In the genomic region with DNA sequence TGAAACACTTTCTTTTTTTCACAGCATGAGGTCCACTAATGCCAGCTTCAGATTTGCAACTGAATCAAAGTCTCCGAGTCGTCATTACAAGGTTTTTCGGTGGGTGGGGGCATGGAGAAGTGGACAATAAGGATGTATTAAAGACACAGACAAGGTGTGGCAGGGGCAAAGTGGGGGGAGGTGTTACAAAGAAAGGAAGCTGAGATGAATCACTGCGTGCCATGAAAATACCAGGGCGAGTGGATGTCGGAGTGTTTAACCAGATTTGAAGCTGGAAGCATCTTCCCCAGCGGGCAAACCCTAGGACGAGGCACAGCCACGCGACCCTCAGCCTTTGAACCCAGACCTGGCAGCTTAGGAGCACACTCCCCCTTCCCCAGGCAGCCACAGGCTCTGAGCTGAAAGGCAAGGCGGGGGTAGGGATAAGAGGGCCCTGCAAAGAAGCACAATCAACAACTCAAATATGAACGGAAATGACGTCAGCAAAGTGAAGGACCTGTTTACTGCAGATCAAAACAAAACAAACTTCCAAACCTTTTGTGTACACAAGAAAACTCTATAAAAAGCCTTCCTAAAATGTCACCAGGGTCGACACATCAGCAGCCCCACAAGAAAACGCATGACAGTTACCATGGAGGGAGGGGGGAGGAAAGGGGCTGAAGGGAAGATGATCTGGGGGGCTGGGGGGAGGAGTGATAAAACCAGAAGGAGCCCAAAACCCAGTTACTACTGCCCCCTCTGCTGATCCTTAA, we compare ENCODE assay signal across 1 cellular context.
A peak's percentile ranks its signal among the peaks of the same experiment; 100 is the strongest.
TF ChIP-seq lines count a peak whose summit lies in the region.

No MANE protein-coding gene starts in this region.

TF ChIP-seq in HepG2, 621 proteins besides CTCF, POLR2A, EP300 and RAD21 (continued from another document and continues in another):
- TF ChIP-seq, protein P1, sequence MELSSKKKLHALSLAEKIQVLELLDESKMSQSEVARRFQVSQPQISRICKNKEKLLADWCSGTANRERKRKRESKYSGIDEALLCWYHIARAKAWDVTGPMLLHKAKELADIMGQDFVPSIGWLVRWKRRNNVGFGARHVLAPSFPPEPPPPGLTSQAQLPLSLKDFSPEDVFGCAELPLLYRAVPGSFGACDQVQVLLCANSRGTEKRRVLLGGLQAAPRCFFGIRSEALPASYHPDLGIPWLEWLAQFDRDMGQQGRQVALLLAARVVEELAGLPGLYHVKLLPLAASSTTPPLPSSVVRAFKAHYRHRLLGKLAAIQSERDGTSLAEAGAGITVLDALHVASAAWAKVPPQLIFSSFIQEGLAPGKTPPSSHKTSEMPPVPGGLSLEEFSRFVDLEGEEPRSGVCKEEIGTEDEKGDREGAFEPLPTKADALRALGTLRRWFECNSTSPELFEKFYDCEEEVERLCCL (CRISPR knock-in tag; IDR thresholded peaks at IDR 0.05; ENCODE audit: borderline replicate concordance), result no peak
- TF ChIP-seq, protein P2, sequence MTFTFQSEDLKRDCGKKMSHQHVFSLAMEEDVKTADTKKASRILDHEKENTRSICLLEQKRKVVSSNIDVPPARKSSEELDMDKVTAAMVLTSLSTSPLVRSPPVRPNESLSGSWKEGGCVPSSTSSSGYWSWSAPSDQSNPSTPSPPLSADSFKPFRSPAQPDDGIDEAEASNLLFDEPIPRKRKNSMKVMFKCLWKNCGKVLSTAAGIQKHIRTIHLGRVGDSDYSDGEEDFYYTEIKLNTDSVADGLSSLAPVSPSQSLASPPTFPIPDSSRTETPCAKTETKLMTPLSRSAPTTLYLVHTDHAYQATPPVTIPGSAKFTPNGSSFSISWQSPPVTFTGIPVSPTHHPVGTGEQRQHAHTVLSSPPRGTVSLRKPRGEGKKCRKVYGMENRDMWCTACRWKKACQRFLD (CRISPR knock-in tag; IDR thresholded peaks at IDR 0.05; ENCODE audit: borderline replicate concordance), result no peak
- 0 out of 2 replicates have a peak, but pooled peaks have one; percentile 11 for TF ChIP-seq NKX3-1 (CRISPR knock-in tag; IDR thresholded peaks at IDR 0.05)
- TF ChIP-seq ARNT2 (CRISPR knock-in tag; IDR thresholded peaks at IDR 0.05; ENCODE audit: low read depth), result peak; percentile 54; the same call in 1 of the 2 replicates
- no peak for TF ChIP-seq ZNF460 (CRISPR knock-in tag; IDR thresholded peaks at IDR 0.05; ENCODE audit: borderline replicate concordance)
- no peak for TF ChIP-seq SIN3A (IDR thresholded peaks at IDR 0.05; ENCODE audit: borderline replicate concordance, low read depth, low read length)
- TF ChIP-seq, protein P3, sequence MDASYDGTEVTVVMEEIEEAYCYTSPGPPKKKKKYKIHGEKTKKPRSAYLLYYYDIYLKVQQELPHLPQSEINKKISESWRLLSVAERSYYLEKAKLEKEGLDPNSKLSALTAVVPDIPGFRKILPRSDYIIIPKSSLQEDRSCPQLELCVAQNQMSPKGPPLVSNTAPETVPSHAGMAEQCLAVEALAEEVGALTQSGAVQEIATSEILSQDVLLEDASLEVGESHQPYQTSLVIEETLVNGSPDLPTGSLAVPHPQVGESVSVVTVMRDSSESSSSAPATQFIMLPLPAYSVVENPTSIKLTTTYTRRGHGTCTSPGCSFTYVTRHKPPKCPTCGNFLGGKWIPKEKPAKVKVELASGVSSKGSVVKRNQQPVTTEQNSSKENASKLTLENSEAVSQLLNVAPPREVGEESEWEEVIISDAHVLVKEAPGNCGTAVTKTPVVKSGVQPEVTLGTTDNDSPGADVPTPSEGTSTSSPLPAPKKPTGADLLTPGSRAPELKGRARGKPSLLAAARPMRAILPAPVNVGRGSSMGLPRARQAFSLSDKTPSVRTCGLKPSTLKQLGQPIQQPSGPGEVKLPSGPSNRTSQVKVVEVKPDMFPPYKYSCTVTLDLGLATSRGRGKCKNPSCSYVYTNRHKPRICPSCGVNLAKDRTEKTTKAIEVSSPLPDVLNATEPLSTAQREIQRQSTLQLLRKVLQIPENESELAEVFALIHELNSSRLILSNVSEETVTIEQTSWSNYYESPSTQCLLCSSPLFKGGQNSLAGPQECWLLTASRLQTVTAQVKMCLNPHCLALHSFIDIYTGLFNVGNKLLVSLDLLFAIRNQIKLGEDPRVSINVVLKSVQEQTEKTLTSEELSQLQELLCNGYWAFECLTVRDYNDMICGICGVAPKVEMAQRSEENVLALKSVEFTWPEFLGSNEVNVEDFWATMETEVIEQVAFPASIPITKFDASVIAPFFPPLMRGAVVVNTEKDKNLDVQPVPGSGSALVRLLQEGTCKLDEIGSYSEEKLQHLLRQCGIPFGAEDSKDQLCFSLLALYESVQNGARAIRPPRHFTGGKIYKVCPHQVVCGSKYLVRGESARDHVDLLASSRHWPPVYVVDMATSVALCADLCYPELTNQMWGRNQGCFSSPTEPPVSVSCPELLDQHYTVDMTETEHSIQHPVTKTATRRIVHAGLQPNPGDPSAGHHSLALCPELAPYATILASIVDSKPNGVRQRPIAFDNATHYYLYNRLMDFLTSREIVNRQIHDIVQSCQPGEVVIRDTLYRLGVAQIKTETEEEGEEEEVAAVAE (CRISPR knock-in tag; IDR thresholded peaks at IDR 0.05; ENCODE audit: borderline replicate concordance), result peak; percentile 40; the same call in 1 of the 2 replicates
- TF ChIP-seq, protein P4, sequence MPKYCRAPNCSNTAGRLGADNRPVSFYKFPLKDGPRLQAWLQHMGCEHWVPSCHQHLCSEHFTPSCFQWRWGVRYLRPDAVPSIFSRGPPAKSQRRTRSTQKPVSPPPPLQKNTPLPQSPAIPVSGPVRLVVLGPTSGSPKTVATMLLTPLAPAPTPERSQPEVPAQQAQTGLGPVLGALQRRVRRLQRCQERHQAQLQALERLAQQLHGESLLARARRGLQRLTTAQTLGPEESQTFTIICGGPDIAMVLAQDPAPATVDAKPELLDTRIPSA (CRISPR knock-in tag; IDR thresholded peaks at IDR 0.05; ENCODE audit: borderline replicate concordance), result no peak
- TF ChIP-seq ZFP62 (CRISPR knock-in tag; IDR thresholded peaks at IDR 0.05), result no peak
- TF ChIP-seq FLYWCH1 (CRISPR knock-in tag; IDR thresholded peaks at IDR 0.05), result no peak
- TF ChIP-seq NAIF1 (CRISPR knock-in tag; IDR thresholded peaks at IDR 0.05; ENCODE audit: borderline replicate concordance), result no peak
- TF ChIP-seq, protein P5, sequence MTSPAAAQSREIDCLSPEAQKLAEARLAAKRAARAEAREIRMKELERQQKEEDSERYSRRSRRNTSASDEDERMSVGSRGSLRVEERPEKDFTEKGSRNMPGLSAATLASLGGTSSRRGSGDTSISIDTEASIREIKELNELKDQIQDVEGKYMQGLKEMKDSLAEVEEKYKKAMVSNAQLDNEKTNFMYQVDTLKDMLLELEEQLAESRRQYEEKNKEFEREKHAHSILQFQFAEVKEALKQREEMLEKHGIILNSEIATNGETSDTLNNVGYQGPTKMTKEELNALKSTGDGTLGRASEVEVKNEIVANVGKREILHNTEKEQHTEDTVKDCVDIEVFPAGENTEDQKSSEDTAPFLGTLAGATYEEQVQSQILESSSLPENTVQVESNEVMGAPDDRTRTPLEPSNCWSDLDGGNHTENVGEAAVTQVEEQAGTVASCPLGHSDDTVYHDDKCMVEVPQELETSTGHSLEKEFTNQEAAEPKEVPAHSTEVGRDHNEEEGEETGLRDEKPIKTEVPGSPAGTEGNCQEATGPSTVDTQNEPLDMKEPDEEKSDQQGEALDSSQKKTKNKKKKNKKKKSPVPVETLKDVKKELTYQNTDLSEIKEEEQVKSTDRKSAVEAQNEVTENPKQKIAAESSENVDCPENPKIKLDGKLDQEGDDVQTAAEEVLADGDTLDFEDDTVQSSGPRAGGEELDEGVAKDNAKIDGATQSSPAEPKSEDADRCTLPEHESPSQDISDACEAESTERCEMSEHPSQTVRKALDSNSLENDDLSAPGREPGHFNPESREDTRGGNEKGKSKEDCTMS (CRISPR knock-in tag; conservative IDR thresholded peaks at IDR 0.05), result no peak
- 0 out of 2 replicates have a peak, but pooled peaks have one; percentile 49 for TF ChIP-seq ZNF264 (CRISPR knock-in tag; IDR thresholded peaks at IDR 0.05)
- TF ChIP-seq, protein P6, sequence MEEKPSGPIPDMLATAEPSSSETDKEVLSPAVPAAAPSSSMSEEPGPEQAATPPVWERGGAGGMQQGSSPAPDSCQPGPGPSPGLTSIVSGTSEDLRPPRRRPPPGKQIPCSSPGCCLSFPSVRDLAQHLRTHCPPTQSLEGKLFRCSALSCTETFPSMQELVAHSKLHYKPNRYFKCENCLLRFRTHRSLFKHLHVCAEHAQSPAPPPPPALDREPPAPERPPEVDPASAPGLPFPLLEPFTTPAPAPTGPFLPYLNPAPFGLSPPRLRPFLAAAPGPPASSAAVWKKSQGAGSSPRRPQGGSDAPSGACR (CRISPR knock-in tag; IDR thresholded peaks at IDR 0.05), result 0 out of 2 replicates have a peak, but pooled peaks have one; percentile 45
- TF ChIP-seq ZFX (CRISPR knock-in tag; IDR thresholded peaks at IDR 0.05; ENCODE audit: low read depth), result peak; percentile 61
- no peak for TF ChIP-seq FOSL1 (CRISPR knock-in tag; IDR thresholded peaks at IDR 0.05; ENCODE audit: borderline replicate concordance)
- TF ChIP-seq, protein P7, sequence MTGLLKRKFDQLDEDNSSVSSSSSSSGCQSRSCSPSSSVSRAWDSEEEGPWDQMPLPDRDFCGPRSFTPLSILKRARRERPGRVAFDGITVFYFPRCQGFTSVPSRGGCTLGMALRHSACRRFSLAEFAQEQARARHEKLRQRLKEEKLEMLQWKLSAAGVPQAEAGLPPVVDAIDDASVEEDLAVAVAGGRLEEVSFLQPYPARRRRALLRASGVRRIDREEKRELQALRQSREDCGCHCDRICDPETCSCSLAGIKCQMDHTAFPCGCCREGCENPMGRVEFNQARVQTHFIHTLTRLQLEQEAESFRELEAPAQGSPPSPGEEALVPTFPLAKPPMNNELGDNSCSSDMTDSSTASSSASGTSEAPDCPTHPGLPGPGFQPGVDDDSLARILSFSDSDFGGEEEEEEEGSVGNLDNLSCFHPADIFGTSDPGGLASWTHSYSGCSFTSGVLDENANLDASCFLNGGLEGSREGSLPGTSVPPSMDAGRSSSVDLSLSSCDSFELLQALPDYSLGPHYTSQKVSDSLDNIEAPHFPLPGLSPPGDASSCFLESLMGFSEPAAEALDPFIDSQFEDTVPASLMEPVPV (CRISPR knock-in tag; IDR thresholded peaks at IDR 0.05), result peak; percentile 47; the same call in 1 of the 2 replicates
- TF ChIP-seq ZNF335 (CRISPR knock-in tag; IDR thresholded peaks at IDR 0.05), result no peak; the same call in 1 of the 2 replicates
- peak; percentile 68; the same call in 1 of the 2 replicates for TF ChIP-seq MYC (CRISPR knock-in tag; IDR thresholded peaks at IDR 0.05; ENCODE audit: borderline replicate concordance)
- TF ChIP-seq, protein P8, sequence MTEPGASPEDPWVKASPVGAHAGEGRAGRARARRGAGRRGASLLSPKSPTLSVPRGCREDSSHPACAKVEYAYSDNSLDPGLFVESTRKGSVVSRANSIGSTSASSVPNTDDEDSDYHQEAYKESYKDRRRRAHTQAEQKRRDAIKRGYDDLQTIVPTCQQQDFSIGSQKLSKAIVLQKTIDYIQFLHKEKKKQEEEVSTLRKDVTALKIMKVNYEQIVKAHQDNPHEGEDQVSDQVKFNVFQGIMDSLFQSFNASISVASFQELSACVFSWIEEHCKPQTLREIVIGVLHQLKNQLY (CRISPR knock-in tag; IDR thresholded peaks at IDR 0.05), result no peak
- no peak; the same call in 1 of the 2 replicates for TF ChIP-seq CBX5 (CRISPR knock-in tag; IDR thresholded peaks at IDR 0.05; ENCODE audit: borderline replicate concordance)
- 0 out of 2 replicates have a peak, but pooled peaks have one; percentile 45 for TF ChIP-seq BCL6 (CRISPR knock-in tag; IDR thresholded peaks at IDR 0.05)
- TF ChIP-seq HNF4G (IDR thresholded peaks at IDR 0.05; ENCODE audit: borderline replicate concordance, low read depth, low read length), result peak; percentile 59
- peak; percentile 91; the same call in 1 of the 2 replicates for TF ChIP-seq HNF4G (CRISPR knock-in tag; IDR thresholded peaks at IDR 0.05; ENCODE audit: borderline replicate concordance, low read depth)
- TF ChIP-seq, protein P9, sequence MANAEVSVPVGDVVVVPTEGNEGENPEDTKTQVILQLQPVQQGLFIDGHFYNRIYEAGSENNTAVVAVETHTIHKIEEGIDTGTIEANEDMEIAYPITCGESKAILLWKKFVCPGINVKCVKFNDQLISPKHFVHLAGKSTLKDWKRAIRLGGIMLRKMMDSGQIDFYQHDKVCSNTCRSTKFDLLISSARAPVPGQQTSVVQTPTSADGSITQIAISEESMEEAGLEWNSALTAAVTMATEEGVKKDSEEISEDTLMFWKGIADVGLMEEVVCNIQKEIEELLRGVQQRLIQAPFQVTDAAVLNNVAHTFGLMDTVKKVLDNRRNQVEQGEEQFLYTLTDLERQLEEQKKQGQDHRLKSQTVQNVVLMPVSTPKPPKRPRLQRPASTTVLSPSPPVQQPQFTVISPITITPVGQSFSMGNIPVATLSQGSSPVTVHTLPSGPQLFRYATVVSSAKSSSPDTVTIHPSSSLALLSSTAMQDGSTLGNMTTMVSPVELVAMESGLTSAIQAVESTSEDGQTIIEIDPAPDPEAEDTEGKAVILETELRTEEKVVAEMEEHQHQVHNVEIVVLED (CRISPR knock-in tag; IDR thresholded peaks at IDR 0.05; ENCODE audit: borderline replicate concordance), result no peak
- TF ChIP-seq ZNF883 (CRISPR knock-in tag; IDR thresholded peaks at IDR 0.05; ENCODE audit: not compliant biosample characterization), result peak; percentile 70
- 0 out of 2 replicates have a peak, but pooled peaks have one; percentile 33 for TF ChIP-seq ZNF205 (CRISPR knock-in tag; IDR thresholded peaks at IDR 0.05)
- TF ChIP-seq, protein P10, sequence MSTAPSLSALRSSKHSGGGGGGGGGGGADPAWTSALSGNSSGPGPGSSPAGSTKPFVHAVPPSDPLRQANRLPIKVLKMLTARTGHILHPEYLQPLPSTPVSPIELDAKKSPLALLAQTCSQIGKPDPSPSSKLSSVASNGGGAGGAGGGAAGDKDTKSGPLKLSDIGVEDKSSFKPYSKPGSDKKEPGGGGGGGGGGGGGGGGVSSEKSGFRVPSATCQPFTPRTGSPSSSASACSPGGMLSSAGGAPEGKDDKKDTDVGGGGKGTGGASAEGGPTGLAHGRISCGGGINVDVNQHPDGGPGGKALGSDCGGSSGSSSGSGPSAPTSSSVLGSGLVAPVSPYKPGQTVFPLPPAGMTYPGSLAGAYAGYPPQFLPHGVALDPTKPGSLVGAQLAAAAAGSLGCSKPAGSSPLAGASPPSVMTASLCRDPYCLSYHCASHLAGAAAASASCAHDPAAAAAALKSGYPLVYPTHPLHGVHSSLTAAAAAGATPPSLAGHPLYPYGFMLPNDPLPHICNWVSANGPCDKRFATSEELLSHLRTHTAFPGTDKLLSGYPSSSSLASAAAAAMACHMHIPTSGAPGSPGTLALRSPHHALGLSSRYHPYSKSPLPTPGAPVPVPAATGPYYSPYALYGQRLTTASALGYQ (CRISPR knock-in tag; IDR thresholded peaks at IDR 0.05), result no peak
- TF ChIP-seq MTA3 (CRISPR knock-in tag; IDR thresholded peaks at IDR 0.05), result no peak
- TF ChIP-seq CREB1 (IDR thresholded peaks at IDR 0.05), result peak; percentile 98
- TF ChIP-seq CREB1 (CRISPR knock-in tag; IDR thresholded peaks at IDR 0.05), result peak; percentile 94
